8 cellular contexts compared by ENCODE assay signal in the genomic region with DNA sequence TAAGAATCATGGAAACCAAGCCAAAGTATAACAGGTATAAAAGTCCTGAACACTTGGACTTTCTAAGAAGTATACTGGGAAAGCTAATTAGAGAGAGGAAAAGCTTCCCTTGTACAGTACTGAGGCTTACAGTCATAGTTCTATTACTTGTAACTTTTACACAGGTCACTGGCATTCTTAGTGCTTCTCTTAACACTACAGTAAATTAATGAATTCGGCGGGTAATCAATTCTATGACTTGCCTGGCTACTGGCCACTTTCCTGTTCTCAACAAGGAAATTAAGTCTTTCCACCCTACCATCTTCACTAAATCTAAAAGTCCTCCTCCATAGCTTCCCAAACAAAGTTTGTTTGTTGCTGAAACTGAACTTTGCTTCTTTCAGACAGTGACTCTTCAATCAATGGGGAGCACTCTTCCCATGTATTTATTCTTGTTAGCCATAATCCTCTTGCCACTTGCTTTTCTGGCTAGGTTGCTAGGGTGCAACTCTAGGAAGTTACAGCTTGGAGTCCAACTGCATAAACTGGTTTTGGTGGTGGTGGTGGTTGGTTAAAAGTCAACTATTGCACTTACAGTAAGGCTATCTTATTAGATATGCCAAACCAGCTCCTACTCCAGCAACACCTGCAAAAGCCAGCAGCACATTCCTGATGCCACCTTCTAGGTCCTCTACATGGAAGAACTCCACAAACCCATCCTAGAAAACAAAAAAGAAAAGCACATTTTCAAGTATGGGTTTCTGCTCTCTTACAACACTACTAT. TPM values are rescaled to one million over a fixed set of nuclear protein-coding genes. Genes with fewer than 3 reads are reported as not detected.
DNase-seq lines count a peak whose midpoint lies in the region; ATAC-seq and TF ChIP-seq lines count a peak whose summit lies in the region.

No MANE protein-coding gene starts in this region.

- DNase-seq in CD14-positive monocyte (ENCODE audit: low spot score) (no peak), NAMALWA (ENCODE audit: low spot score) (peak; percentile 43), natural killer cell (no peak), occipital lobe (lab: John Stamatoyannopoulos, UW) (no peak), NCI-H1048 (lab: John Stamatoyannopoulos, UW) (no peak)

- H3K27ac Mint-ChIP-seq in CD14-positive monocyte = peak overlapping the region; percentile 76 to 99 (median 98)
- H3K27ac Mint-ChIP-seq in natural killer cell = peak overlapping the region; percentile 96 to 99

- H3K4me3 Mint-ChIP-seq in CD14-positive monocyte (peak overlapping the region; percentile 96 to 99), natural killer cell (peak overlapping the region; percentile 100)

- H3K4me1 Mint-ChIP-seq in CD14-positive monocyte (peaks cover 55% of the 10 kb centered on the region), natural killer cell (peaks cover 60 to 63% of the 10 kb centered on the region in 2 donors)

- peak overlapping the region; percentile 99 for H3K27ac ChIP-seq in duodenal mucosa (ENCODE audit: low read depth, low read length)

- peaks cover 61 to 72% of the 10 kb centered on the region in 2 donors for H3K36me3 Mint-ChIP-seq in CD14-positive monocyte
- peaks cover 33% of the 10 kb centered on the region for H3K36me3 Mint-ChIP-seq in natural killer cell

- ATAC-seq in natural killer cell (no peak), HG03469 (IDR thresholded peaks at IDR 0.05; ENCODE audit: unreplicated experiment) (no peak), HG02970 (IDR thresholded peaks at IDR 0.05; ENCODE audit: low FRiP score, unreplicated experiment) (no peak)

- H3K4me3 ChIP-seq in duodenal mucosa (ENCODE audit: low read depth in 1 of 2, low read length in 2 of 2) = peak overlapping the region; percentile 93 to 97

- peaks cover 52 to 57% of the 10 kb centered on the region in 2 donors for H3K36me3 ChIP-seq in duodenal mucosa (ENCODE audit: control insufficient read depth in 1 of 2, insufficient read depth in 2 of 2, low read length in 2 of 2)

- peaks cover 0 to 14% (median 2%) of the 10 kb centered on the region in 3 donors for H3K27me3 Mint-ChIP-seq in CD14-positive monocyte (ENCODE audit: low read depth in 3 of 3)
- H3K27me3 Mint-ChIP-seq in natural killer cell (ENCODE audit: low read depth in 2 of 2) = no peaks in the 10 kb centered on the region

- intact Hi-C loops in CD14-positive monocyte (cut with micrococcal nuclease) (loop anchor here (1.0 to 5.0 kb wide), 3 partner anchors 12 to 35 kb away; no protein-coding TSS in a partner anchor), natural killer cell (cut with micrococcal nuclease) (loop anchor here (2.0 kb wide), 1 partner anchor 44 kb away; no protein-coding TSS in a partner anchor)

- H3K9me3 Mint-ChIP-seq in CD14-positive monocyte (peaks cover 5 to 18% (median 12%) of the 10 kb centered on the region in 7 donors), natural killer cell (no peaks in the 10 kb centered on the region)

- TF ChIP-seq CTCF in CD14-positive monocyte (IDR thresholded peaks at IDR 0.05) (no peak), natural killer cell (IDR thresholded peaks at IDR 0.05) (no peak)

- peaks cover 0 to 2% of the 10 kb centered on the region in 2 donors for H3K9me3 ChIP-seq in duodenal mucosa (ENCODE audit: control insufficient read depth in 1 of 2, low read length in 2 of 2)

- H3K9ac ChIP-seq in duodenal mucosa (ENCODE audit: low read depth in 1 of 2, low read length in 2 of 2) = peak overlapping the region; percentile 99 to 100

- no peaks in the 10 kb centered on the region for H3K27me3 ChIP-seq in duodenal mucosa (ENCODE audit: control insufficient read depth in 1 of 2, insufficient read depth in 2 of 2, low read length in 2 of 2)

- H3K4me1 ChIP-seq in duodenal mucosa (ENCODE audit: control insufficient read depth in 1 of 2, insufficient read depth in 2 of 2, low read length in 2 of 2) = peaks cover 29 to 39% of the 10 kb centered on the region in 2 donors

RNA-seq across cellular contexts. Expression of a gene that starts 2.4 kb away (rescaled TPM):
- 100 to 1,000 TPM; 287 to 301 TPM for polyA plus RNA-seq in CD14-positive monocyte
- 1,000 to 10,000 TPM in 1 of 3 donors, 100 to 1,000 TPM in 2; 929 to 1,396 (median 938) TPM for total RNA-seq in natural killer cell
- 146 TPM for total RNA-seq in occipital lobe

RNA-seq across cellular contexts. Expression of a gene that starts 27.8 kb away (rescaled TPM):
- polyA plus RNA-seq in CD14-positive monocyte = 1 to 10 TPM; 2.5 to 2.8 TPM
- 1 to 10 TPM; 1.7 to 2.9 (median 2.9) TPM for total RNA-seq in natural killer cell
- total RNA-seq in occipital lobe = 0.31 TPM

RNA-seq across cellular contexts. Expression of a gene that starts 52.4 kb away (rescaled TPM):
- 10 to 100 TPM; 38.5 to 40.3 TPM for polyA plus RNA-seq in CD14-positive monocyte
- total RNA-seq in natural killer cell = 100 to 1,000 TPM; 185 to 228 (median 220) TPM
- 105 TPM for total RNA-seq in occipital lobe
